Comparison of ENCODE assay signal across 10 cellular contexts in genomic region chr7:140404565-140405080, GRCh38. TPM values are rescaled to one million over a fixed set of nuclear protein-coding genes. Genes with fewer than 3 reads are reported as not detected.
DNase-seq lines count a peak whose midpoint lies in the region; ATAC-seq and TF ChIP-seq lines count a peak whose summit lies in the region.
"Had no signal": no experiment of that assay in that cellular context is flagged by ENCODE, and none has a peak within 500 bp of the region (broad histone marks: within the 10 kb centered on the region; RNA-seq: fewer than 3 reads in every experiment).

No MANE protein-coding gene starts in this region.

- H3K9me3 ChIP-seq in T-helper 17 cell (ENCODE audit: control insufficient read depth, low read length, poor library complexity, severe bottlenecking) (no peaks in the 10 kb centered on the region), stomach (no peaks in the 10 kb centered on the region)
- H3K9me3 ChIP-seq: testis had no signal

- TF ChIP-seq EP300 in stomach (IDR thresholded peaks at IDR 0.05), result no peak

- peaks cover 0 to 14% (median 0%) of the 10 kb centered on the region in 3 donors for H3K27me3 ChIP-seq in stomach
- H3K27me3 ChIP-seq: testis had no signal

- peaks cover 16% of the 10 kb centered on the region for H3K36me3 Mint-ChIP-seq in activated CD8-positive, alpha-beta memory T cell treated with anti-CD3 and anti-CD28 coated beads, Interleukin-2, amount 10 ng/mL, durations not matched to agents 7 days and 5 days
- peaks cover 2% of the 10 kb centered on the region for H3K36me3 Mint-ChIP-seq in T-helper 17 cell (ENCODE audit: low read depth)

- CTCF ChIA-PET in activated CD8-positive, alpha-beta memory T cell treated with anti-CD3 and anti-CD28 coated beads, Interleukin-2, amount 10 ng/mL, durations not matched to agents 7 days and 5 days (lab: Charles Lee), result no interaction called here

- peak; percentile 5 for ATAC-seq in activated CD8-positive, alpha-beta memory T cell treated with anti-CD3 and anti-CD28 coated beads, Interleukin-2, amount 10 ng/mL, durations not matched to agents 7 days and 5 days
- ATAC-seq in T-helper 17 cell (no peak), HG03097 (IDR thresholded peaks at IDR 0.05; ENCODE audit: low FRiP score, unreplicated experiment) (no peak), GM21526 (IDR thresholded peaks at IDR 0.05; ENCODE audit: low FRiP score, unreplicated experiment) (no peak)

- DNase-seq in activated CD8-positive, alpha-beta memory T cell treated with anti-CD3 and anti-CD28 coated beads, Interleukin-2, amount 10 ng/mL, durations not matched to agents 7 days and 5 days, result no peak
- DNase-seq in activated CD8-positive, alpha-beta memory T cell treated with anti-CD3 and anti-CD28 coated beads, Interleukin-2, amount 50 U/mL, for 48 hours, result no peak
- DNase-seq in T-helper 17 cell (no peak), stomach (no peak), cortex of kidney (lab: John Stamatoyannopoulos, UW) (no peak)
- DNase-seq: testis had no signal

- H3K4me3 ChIP-seq in iPS-11a (ENCODE audit: low read depth, low read length) (peak overlapping the region; percentile 70), stomach (peak overlapping the region; percentile 35 to 58 (median 52))
- H3K4me3 ChIP-seq: testis had no signal

- H3K4me1 Mint-ChIP-seq in activated CD8-positive, alpha-beta memory T cell treated with anti-CD3 and anti-CD28 coated beads, Interleukin-2, amount 10 ng/mL, durations not matched to agents 7 days and 5 days, result peaks cover 36% of the 10 kb centered on the region
- peaks cover 15% of the 10 kb centered on the region for H3K4me1 Mint-ChIP-seq in T-helper 17 cell

- peak overlapping the region; percentile 98 for H3K27ac Mint-ChIP-seq in activated CD8-positive, alpha-beta memory T cell treated with anti-CD3 and anti-CD28 coated beads, Interleukin-2, amount 10 ng/mL, durations not matched to agents 7 days and 5 days
- peak overlapping the region; percentile 95 for H3K27ac Mint-ChIP-seq in T-helper 17 cell

- no peaks in the 10 kb centered on the region for H3K36me3 ChIP-seq in stomach

- no peaks in the 10 kb centered on the region for H3K27me3 Mint-ChIP-seq in activated CD8-positive, alpha-beta memory T cell treated with anti-CD3 and anti-CD28 coated beads, Interleukin-2, amount 10 ng/mL, durations not matched to agents 7 days and 5 days
- H3K27me3 Mint-ChIP-seq in T-helper 17 cell, result no peaks in the 10 kb centered on the region

- H3K27ac ChIP-seq in stomach, result peak overlapping the region in 1 of 5 donors; percentile 70
- H3K27ac ChIP-seq: RWPE1, testis had no signal

- no peaks in the 10 kb centered on the region for H3K9me3 Mint-ChIP-seq in activated CD8-positive, alpha-beta memory T cell treated with anti-CD3 and anti-CD28 coated beads, Interleukin-2, amount 10 ng/mL, durations not matched to agents 7 days and 5 days (ENCODE audit: low read depth)

- no peak for TF ChIP-seq POLR2A in stomach (IDR thresholded peaks at IDR 0.05)

- intact Hi-C loops in stomach (cut with DNase I; ENCODE audit: low total_unique reads), result no loop called here

- peak overlapping the region; percentile 93 for H3K4me3 Mint-ChIP-seq in activated CD8-positive, alpha-beta memory T cell treated with anti-CD3 and anti-CD28 coated beads, Interleukin-2, amount 10 ng/mL, durations not matched to agents 7 days and 5 days
- peak overlapping the region; percentile 98 for H3K4me3 Mint-ChIP-seq in T-helper 17 cell

- peaks cover 4 to 18% (median 14%) of the 10 kb centered on the region in 4 donors for H3K4me1 ChIP-seq in stomach
- H3K4me1 ChIP-seq: testis had no signal

- no peak for TF ChIP-seq CTCF in stomach (IDR thresholded peaks at IDR 0.05)

- WGBS in stomach, 5 donors, result 53 to 62% (median 57%) methylated on average over 3 of the region's 3 CpGs

RNA-seq across cellular contexts. Expression of gene RAB19, which starts 0.8 kb away (rescaled TPM):
- total RNA-seq in activated CD8-positive, alpha-beta memory T cell treated with anti-CD3 and anti-CD28 coated beads, Interleukin-2, amount 10 ng/mL, durations not matched to agents 7 days and 5 days, result 1 to 10 TPM; 5.0 to 7.3 TPM
- total RNA-seq in T-helper 17 cell, result 1 to 10 TPM; 2.1 TPM
- 1 to 10 TPM in 2 of 5 donors, under 1 TPM in 1, not detected in 2; 0.87 to 4.6 (median 4.4) TPM for total RNA-seq in stomach
- under 1 TPM in 2 of 3 donors, not detected in 1; 0.20 to 0.75 TPM for polyA plus RNA-seq in stomach
- total RNA-seq: testis had no signal

RNA-seq across cellular contexts. Expression of gene SLC37A3, which starts 6.3 kb away (rescaled TPM):
- 10 to 100 TPM; 27.0 to 35.3 TPM for total RNA-seq in activated CD8-positive, alpha-beta memory T cell treated with anti-CD3 and anti-CD28 coated beads, Interleukin-2, amount 10 ng/mL, durations not matched to agents 7 days and 5 days
- total RNA-seq in T-helper 17 cell (10 to 100 TPM; 23.8 to 26.4 TPM), stomach (100 to 1,000 TPM in 1 of 5 donors, 10 to 100 TPM in 4; 52.2 to 141 (median 64.8) TPM)
- polyA plus RNA-seq in stomach, result 10 to 100 TPM in 2 of 3 donors, 1 to 10 TPM in 1; 6.3 to 13.0 (median 12.7) TPM
